Comparison of ENCODE assay signal across 19 cellular contexts in genomic region chrX:38661561-38661960, GRCh38.
"Had no signal": no experiment of that assay in that cellular context is flagged by ENCODE, and none has a peak within 500 bp of the region (broad histone marks: within the 10 kb centered on the region; RNA-seq: fewer than 3 reads in every experiment).

No MANE protein-coding gene starts in this region.

- H3K36me3 Mint-ChIP-seq: activated naive CD4-positive, alpha-beta T cell treated with anti-CD3 and anti-CD28 coated beads, Interleukin-2, amount 10 ng/mL, durations not matched to agents 7 days and 5 days; memory B cell; natural killer cell; stimulated activated naive B cell treated with anti-CD40 and anti-IgM and Interleukin-4, amounts not matched to agents 10 μg/mL and 1 μg/mL and 100 μg/mL, for 72 hours had no signal

- H3K27me3 Mint-ChIP-seq: activated naive CD4-positive, alpha-beta T cell treated with anti-CD3 and anti-CD28 coated beads, Interleukin-2, amount 10 ng/mL, durations not matched to agents 7 days and 5 days; central memory CD8-positive, alpha-beta T cell; dendritic cell treated with granulocyte-macrophage colony-stimulating factor and Interleukin-4, amounts not matched to agents 40 ng/mL and 50 ng/mL, for 4 days had no signal

- H3K4me3 Mint-ChIP-seq: activated CD8-positive, alpha-beta T cell treated with anti-CD3 and anti-CD28 coated beads, Interleukin-2, amount 10 ng/mL, durations not matched to agents 7 days and 5 days; activated naive CD4-positive, alpha-beta T cell treated with anti-CD3 and anti-CD28 coated beads, Interleukin-2, amount 10 ng/mL, durations not matched to agents 7 days and 5 days; central memory CD8-positive, alpha-beta T cell; dendritic cell treated with granulocyte-macrophage colony-stimulating factor and Interleukin-4, amounts not matched to agents 40 ng/mL and 50 ng/mL, for 4 days; effector memory CD8-positive, alpha-beta T cell; memory B cell; natural killer cell; stimulated activated naive B cell treated with anti-CD40 and anti-IgM and Interleukin-4, amounts not matched to agents 10 μg/mL and 1 μg/mL and 100 μg/mL, for 72 hours had no signal

- H3K27ac Mint-ChIP-seq: activated CD8-positive, alpha-beta T cell treated with anti-CD3 and anti-CD28 coated beads, Interleukin-2, amount 10 ng/mL, durations not matched to agents 7 days and 5 days; activated naive CD4-positive, alpha-beta T cell treated with anti-CD3 and anti-CD28 coated beads, Interleukin-2, amount 10 ng/mL, durations not matched to agents 7 days and 5 days; activated T-helper 2 cell treated with anti-CD3 and anti-CD28 coated beads, Interferon-gamma antibody, Interleukin-2, Interleukin-4, amounts not matched to agents 10 μg/mL and 5 μg/mL and 100 μg/mL, durations not matched to agents 14 hours and 24 hours and 36 hours; dendritic cell treated with granulocyte-macrophage colony-stimulating factor and Interleukin-4, amounts not matched to agents 40 ng/mL and 50 ng/mL, for 4 days; effector memory CD8-positive, alpha-beta T cell; memory B cell; natural killer cell; stimulated activated naive B cell treated with anti-CD40 and anti-IgM and Interleukin-4, amounts not matched to agents 10 μg/mL and 1 μg/mL and 100 μg/mL, for 72 hours had no signal

- H3K4me3 ChIP-seq: adrenal gland, body of pancreas, gastroesophageal sphincter, left ventricle myocardium inferior, right atrium auricular region had no signal

- FAIRE-seq: keratinocyte had no signal

- ATAC-seq: activated CD8-positive, alpha-beta T cell treated with anti-CD3 and anti-CD28 coated beads, Interleukin-2, amount 10 ng/mL, durations not matched to agents 7 days and 5 days; body of pancreas; effector memory CD8-positive, alpha-beta T cell; gastroesophageal sphincter; natural killer cell; stimulated activated naive B cell treated with anti-CD40 and anti-IgM and Interleukin-4, amounts not matched to agents 10 μg/mL and 1 μg/mL and 100 μg/mL, for 72 hours had no signal

- H3K4me1 Mint-ChIP-seq: activated naive CD4-positive, alpha-beta T cell treated with anti-CD3 and anti-CD28 coated beads, Interleukin-2, amount 10 ng/mL, durations not matched to agents 7 days and 5 days; central memory CD8-positive, alpha-beta T cell; memory B cell; natural killer cell; stimulated activated naive B cell treated with anti-CD40 and anti-IgM and Interleukin-4, amounts not matched to agents 10 μg/mL and 1 μg/mL and 100 μg/mL, for 72 hours had no signal

- H3K27ac ChIP-seq: adrenal gland, body of pancreas, gastroesophageal sphincter, left ventricle myocardium inferior, right atrium auricular region, WERI-Rb-1 had no signal

- H3K9me3 ChIP-seq: adrenal gland, body of pancreas, gastroesophageal sphincter, left ventricle myocardium inferior, right atrium auricular region had no signal

- H3K4me1 ChIP-seq: adrenal gland, gastroesophageal sphincter, left ventricle myocardium inferior, right atrium auricular region had no signal

- H3K9me3 Mint-ChIP-seq: activated naive CD4-positive, alpha-beta T cell treated with anti-CD3 and anti-CD28 coated beads, Interleukin-2, amount 10 ng/mL, durations not matched to agents 7 days and 5 days; activated T-helper 2 cell treated with anti-CD3 and anti-CD28 coated beads, Interferon-gamma antibody, Interleukin-2, Interleukin-4, amounts not matched to agents 10 μg/mL and 5 μg/mL and 100 μg/mL, durations not matched to agents 14 hours and 24 hours and 36 hours; central memory CD8-positive, alpha-beta T cell; dendritic cell treated with granulocyte-macrophage colony-stimulating factor and Interleukin-4, amounts not matched to agents 40 ng/mL and 50 ng/mL, for 4 days; effector memory CD8-positive, alpha-beta T cell; memory B cell; natural killer cell; stimulated activated naive B cell treated with anti-CD40 and anti-IgM and Interleukin-4, amounts not matched to agents 10 μg/mL and 1 μg/mL and 100 μg/mL, for 72 hours had no signal

- H3K36me3 ChIP-seq: adrenal gland, gastroesophageal sphincter, left ventricle myocardium inferior, right atrium auricular region, WERI-Rb-1 had no signal

- DNase-seq: activated CD4-positive, alpha-beta T cell treated with anti-CD3 and anti-CD28 coated beads for 4 hours; activated CD8-positive, alpha-beta T cell treated with anti-CD3 and anti-CD28 coated beads, Interleukin-2, amount 10 ng/mL, durations not matched to agents 7 days and 5 days; activated naive CD4-positive, alpha-beta T cell treated with anti-CD3 and anti-CD28 coated beads, Interleukin-2, amount 10 ng/mL, durations not matched to agents 7 days and 5 days; adrenal gland; effector memory CD8-positive, alpha-beta T cell; left ventricle myocardium inferior; natural killer cell; stimulated activated CD4-positive, alpha-beta T cell treated with anti-CD3 and anti-CD28 coated beads, Interleukin-1b, Interleukin-23, amount 100 ng/mL, for 48 hours; stimulated activated naive B cell treated with anti-CD40 and anti-IgM and Interleukin-4, amounts not matched to agents 10 μg/mL and 1 μg/mL and 100 μg/mL, for 72 hours; trophoblast cell; WERI-Rb-1 had no signal

- H3K27me3 ChIP-seq: adrenal gland, body of pancreas, gastroesophageal sphincter, right atrium auricular region had no signal
